Comparison of ENCODE assay signal across 8 cellular contexts in genomic region chr17:64306850-64307463, GRCh38. TPM values are rescaled to one million over a fixed set of nuclear protein-coding genes. Genes with fewer than 3 reads are reported as not detected.
DNase-seq lines count a peak whose midpoint lies in the region; ATAC-seq and TF ChIP-seq lines count a peak whose summit lies in the region.

No MANE protein-coding gene starts in this region.

- in situ Hi-C loops in KBM-7 (cut with MboI; ENCODE audit: low pct_unique_long_range_greater_than_20kb, low sequenced_read_pairs): no loop called here

- H3K27ac ChIP-seq in SJSA1 (no peak overlapping the region), cardiac muscle cell (no peak overlapping the region)

- H3K4me3 ChIP-seq in SJSA1 (no peak overlapping the region), cardiac muscle cell (no peak overlapping the region)

- H3K4me1 ChIP-seq in SJSA1 (replicated peaks) (no peaks in the 10 kb centered on the region), cardiac muscle cell (ENCODE audit: low read depth) (no peaks in the 10 kb centered on the region)

- H3K36me3 ChIP-seq in SJSA1 (no peaks in the 10 kb centered on the region), cardiac muscle cell (no peaks in the 10 kb centered on the region)

- no peak for ATAC-seq in HG03354 (IDR thresholded peaks at IDR 0.05; ENCODE audit: poor library complexity, severe bottlenecking, unreplicated experiment)
- ATAC-seq in GM21576 (IDR thresholded peaks at IDR 0.05; ENCODE audit: unreplicated experiment): no peak

- H3K9me3 ChIP-seq in SJSA1 (replicated peaks) (no peaks in the 10 kb centered on the region), cardiac muscle cell (ENCODE audit: low read depth) (no peaks in the 10 kb centered on the region)

- TF ChIP-seq CTCF in cardiac muscle cell (IDR thresholded peaks at IDR 0.05; ENCODE audit: low read depth, low read length): peak; percentile 73

- DNase-seq in DMS153 treated with DMSO at 0.1 percent for 48 hours (lab: John Stamatoyannopoulos, UW; ENCODE audit: unreplicated experiment) (peak; percentile 49), KBM-7 (peak; percentile 75), SJSA1 (ENCODE audit: low read depth in 1 of 2, low spot score in 2 of 2) (peak; percentile 56 to 58), cardiac muscle cell (ENCODE audit: low read depth in 1 of 2, low spot score in 1 of 2) (peak; percentile 69 to 88), renal cortical epithelial cell (ENCODE audit: low read depth) (peak; percentile 61)
- DNase-seq in activated gamma-delta T cell treated with anti-CD3 and anti-CD28 coated beads, Interleukin-2, amount 50 U/mL, for 16 hours (ENCODE audit: low read depth): peak; percentile 63

- H3K27me3 ChIP-seq in SJSA1 (replicated peaks) (peaks cover 5% of the 10 kb centered on the region; the same call in 1 of the 2 replicates), cardiac muscle cell (no peaks in the 10 kb centered on the region)

RNA-seq across cellular contexts. Expression of gene TEX2, which starts 43.9 kb away (rescaled TPM):
- total RNA-seq in SJSA1 (2014; rRNA removed; shearing (Covaris generic)): 10.7 and 13.7 TPM in 2 replicates
- total RNA-seq in cardiac muscle cell: 17.5 and 23.5 TPM in 2 replicates
- 17.9 and 18.7 TPM in 2 replicates for polyA plus RNA-seq in cardiac muscle cell
- total RNA-seq in renal cortical epithelial cell: 10.1 and 62.6 TPM in 2 replicates
